10 cellular contexts compared by ENCODE assay signal in the genomic region with DNA sequence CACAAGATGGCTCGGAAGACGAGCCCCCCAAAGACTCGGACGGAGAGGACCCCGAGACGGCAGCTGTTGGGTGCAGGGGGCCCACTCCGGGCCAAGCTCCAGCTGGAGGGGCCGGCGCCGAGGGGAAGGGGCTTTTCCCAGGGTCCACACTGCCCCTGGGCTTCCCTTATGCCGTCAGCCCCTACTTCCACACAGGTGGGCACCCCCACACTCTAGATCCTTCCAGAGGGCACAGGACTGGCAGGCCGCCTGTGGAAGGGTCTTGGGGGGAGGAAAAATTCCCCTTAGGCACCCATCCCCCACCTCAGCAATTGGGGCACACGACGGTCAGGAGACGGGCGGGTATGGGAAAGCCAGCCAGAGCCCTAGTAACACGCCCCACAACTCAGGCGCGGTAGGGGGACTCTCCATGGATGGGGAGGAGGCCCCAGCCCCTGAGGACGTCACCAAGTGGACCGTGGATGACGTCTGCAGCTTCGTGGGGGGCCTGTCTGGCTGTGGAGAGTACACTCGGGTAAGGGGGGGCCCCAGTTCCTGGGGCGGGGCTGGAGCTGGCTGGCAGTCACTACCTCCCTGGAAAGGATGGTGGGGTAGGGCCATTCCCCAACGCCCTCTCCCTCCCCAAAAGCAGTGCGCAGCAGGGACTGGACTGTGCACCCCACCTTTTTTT. TPM values are rescaled to one million over a fixed set of nuclear protein-coding genes. Genes with fewer than 3 reads are reported as not detected.
A peak's percentile ranks its signal among the peaks of the same experiment; 100 is the strongest.
DNase-seq lines count a peak whose midpoint lies in the region; ATAC-seq and TF ChIP-seq lines count a peak whose summit lies in the region.
"Had no signal": no experiment of that assay in that cellular context is flagged by ENCODE, and none has a peak within 500 bp of the region (broad histone marks: within the 10 kb centered on the region; RNA-seq: fewer than 3 reads in every experiment).

No MANE protein-coding gene starts in this region.

- no peaks in the 10 kb centered on the region for H3K9me3 Mint-ChIP-seq in activated naive CD4-positive, alpha-beta T cell treated with anti-CD3 and anti-CD28 coated beads, Interleukin-2, amount 50 U/mL, for 24 hours
- H3K9me3 Mint-ChIP-seq: natural killer cell had no signal

- no peak for DNase-seq in activated naive CD4-positive, alpha-beta T cell (lab: John Stamatoyannopoulos, UW)
- DNase-seq in astrocyte of the cerebellum (ENCODE audit: low read depth), result peak; percentile 27
- peak; percentile 36 to 68 for DNase-seq in left colon
- no peak for DNase-seq in activated effector memory CD4-positive, alpha-beta T cell treated with Interleukin-2 at 50 U/mL for 16 hours
- DNase-seq: natural killer cell had no signal

- H3K36me3 ChIP-seq in urinary bladder (ENCODE audit: insufficient read depth), result peaks cover 8% of the 10 kb centered on the region

- peaks cover 5% of the 10 kb centered on the region for H3K4me1 Mint-ChIP-seq in activated naive CD4-positive, alpha-beta T cell treated with anti-CD3 and anti-CD28 coated beads, Interleukin-2, amount 50 U/mL, for 24 hours

- no peak overlapping the region for H3K27ac Mint-ChIP-seq in activated naive CD4-positive, alpha-beta T cell treated with anti-CD3 and anti-CD28 coated beads, Interleukin-2, amount 50 U/mL, for 24 hours
- H3K27ac Mint-ChIP-seq: natural killer cell had no signal

- in situ Hi-C loops in astrocyte of the cerebellum (cut with HindIII; ENCODE audit: low sequenced_read_pairs), result no loop called here

- H3K27me3 Mint-ChIP-seq in activated naive CD4-positive, alpha-beta T cell treated with anti-CD3 and anti-CD28 coated beads, Interleukin-2, amount 50 U/mL, for 24 hours, result peaks cover 8% of the 10 kb centered on the region

- H3K27ac ChIP-seq in urinary bladder (ENCODE audit: low read depth), result peak overlapping the region; percentile 85

- peaks cover 4% of the 10 kb centered on the region for H3K36me3 Mint-ChIP-seq in activated naive CD4-positive, alpha-beta T cell treated with anti-CD3 and anti-CD28 coated beads, Interleukin-2, amount 50 U/mL, for 24 hours
- H3K36me3 Mint-ChIP-seq: natural killer cell had no signal

- intact Hi-C loops in left colon (cut with DNase I, micrococcal nuclease), result no loop called here

- 16% methylated on average over 27 of the region's 27 CpGs for WGBS in urinary bladder

- H3K4me1 ChIP-seq in urinary bladder (ENCODE audit: insufficient read depth), result no peaks in the 10 kb centered on the region

- H3K4me3 ChIP-seq in astrocyte of the cerebellum (ENCODE audit: low read depth, low read length) (peak overlapping the region; percentile 42), urinary bladder (ENCODE audit: low read depth, low read length) (peak overlapping the region; percentile 48)

- TF ChIP-seq CTCF in astrocyte of the cerebellum (IDR thresholded peaks at IDR 0.05; ENCODE audit: low read depth, low read length, missing control alignments), result no peak

- no peak for ATAC-seq in left colon
- ATAC-seq in HG03442 (IDR thresholded peaks at IDR 0.05; ENCODE audit: unreplicated experiment), result no peak
- ATAC-seq in HG02981 (IDR thresholded peaks at IDR 0.05; ENCODE audit: unreplicated experiment), result no peak

- peak overlapping the region; percentile 39 for H3K4me3 Mint-ChIP-seq in activated naive CD4-positive, alpha-beta T cell treated with anti-CD3 and anti-CD28 coated beads, Interleukin-2, amount 50 U/mL, for 24 hours
- H3K4me3 Mint-ChIP-seq: natural killer cell had no signal

RNA-seq across cellular contexts. Expression of gene NOC2L, which starts 16.1 kb away (rescaled TPM):
- total RNA-seq in left colon (10 to 100 TPM; 42.8 to 48.5 TPM), urinary bladder (27.1 TPM)
- 59.5 TPM for polyA plus RNA-seq in urinary bladder

RNA-seq across cellular contexts. Expression of gene KLHL17, which starts 17.4 kb away (rescaled TPM):
- total RNA-seq in left colon (10 to 100 TPM in 1 of 2 donors, 1 to 10 TPM in 1; 9.9 to 13.1 TPM), urinary bladder (4.5 TPM)
- polyA plus RNA-seq in urinary bladder, result 12.0 TPM

RNA-seq across cellular contexts. Expression of gene SAMD11, which starts 19.3 kb away (rescaled TPM):
- total RNA-seq in left colon (1 to 10 TPM; 1.6 to 5.1 TPM), urinary bladder (18.1 TPM)
- 23.3 TPM for polyA plus RNA-seq in urinary bladder
- total RNA-seq: natural killer cell had no signal

RNA-seq across cellular contexts. Expression of gene PLEKHN1, which starts 23.3 kb away (rescaled TPM):
- total RNA-seq in left colon (under 1 TPM; 0.58 to 0.95 TPM), urinary bladder (1.1 TPM)
- polyA plus RNA-seq in urinary bladder, result 4.2 TPM

RNA-seq across cellular contexts. Expression of gene PERM1, which starts 38.9 kb away (rescaled TPM):
- total RNA-seq in left colon (under 1 TPM in 1 of 2 donors, not detected in 1; 0.14 TPM), urinary bladder (0.32 TPM)
- polyA plus RNA-seq in urinary bladder, result 0.73 TPM
- total RNA-seq: natural killer cell had no signal
- polyA plus RNA-seq: BJ had no signal

Comparison
In these comparisons a context has a peak if more than half of its experiments do, and no peak if none do; other contexts are left out.
1. DNase-seq: peak in astrocyte of the cerebellum (single experiment) and left colon (2 of 2); none in activated naive CD4-positive, alpha-beta T cell (0 of 4) and activated effector memory CD4-positive, alpha-beta T cell treated with Interleukin-2 at 50 U/mL for 16 hours (single experiment).